1 cellular context compared by ENCODE assay signal in genomic region chr11:68010058-68011041, GRCh38.
TF ChIP-seq lines count a peak whose summit lies in the region.

ALDH3B1 (plus strand) TSS chr11:68010327; CDS start chr11:68015298, 4,971 bp downstream.

TF ChIP-seq in HepG2, 621 proteins besides CTCF, POLR2A, EP300 and RAD21 (continued from another document and continues in another):
- TF ChIP-seq, protein P1, sequence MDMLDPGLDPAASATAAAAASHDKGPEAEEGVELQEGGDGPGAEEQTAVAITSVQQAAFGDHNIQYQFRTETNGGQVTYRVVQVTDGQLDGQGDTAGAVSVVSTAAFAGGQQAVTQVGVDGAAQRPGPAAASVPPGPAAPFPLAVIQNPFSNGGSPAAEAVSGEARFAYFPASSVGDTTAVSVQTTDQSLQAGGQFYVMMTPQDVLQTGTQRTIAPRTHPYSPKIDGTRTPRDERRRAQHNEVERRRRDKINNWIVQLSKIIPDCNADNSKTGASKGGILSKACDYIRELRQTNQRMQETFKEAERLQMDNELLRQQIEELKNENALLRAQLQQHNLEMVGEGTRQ (IDR thresholded peaks at IDR 0.05; ENCODE audit: low read depth, low read length), result no peak
- TF ChIP-seq, protein P1 (CRISPR knock-in tag; IDR thresholded peaks at IDR 0.05; ENCODE audit: borderline replicate concordance), result no peak
- TF ChIP-seq HMG20A (CRISPR knock-in tag; IDR thresholded peaks at IDR 0.05; ENCODE audit: borderline replicate concordance), result no peak
- TF ChIP-seq RBAK (CRISPR knock-in tag; IDR thresholded peaks at IDR 0.05), result no peak
- TF ChIP-seq, protein P2, sequence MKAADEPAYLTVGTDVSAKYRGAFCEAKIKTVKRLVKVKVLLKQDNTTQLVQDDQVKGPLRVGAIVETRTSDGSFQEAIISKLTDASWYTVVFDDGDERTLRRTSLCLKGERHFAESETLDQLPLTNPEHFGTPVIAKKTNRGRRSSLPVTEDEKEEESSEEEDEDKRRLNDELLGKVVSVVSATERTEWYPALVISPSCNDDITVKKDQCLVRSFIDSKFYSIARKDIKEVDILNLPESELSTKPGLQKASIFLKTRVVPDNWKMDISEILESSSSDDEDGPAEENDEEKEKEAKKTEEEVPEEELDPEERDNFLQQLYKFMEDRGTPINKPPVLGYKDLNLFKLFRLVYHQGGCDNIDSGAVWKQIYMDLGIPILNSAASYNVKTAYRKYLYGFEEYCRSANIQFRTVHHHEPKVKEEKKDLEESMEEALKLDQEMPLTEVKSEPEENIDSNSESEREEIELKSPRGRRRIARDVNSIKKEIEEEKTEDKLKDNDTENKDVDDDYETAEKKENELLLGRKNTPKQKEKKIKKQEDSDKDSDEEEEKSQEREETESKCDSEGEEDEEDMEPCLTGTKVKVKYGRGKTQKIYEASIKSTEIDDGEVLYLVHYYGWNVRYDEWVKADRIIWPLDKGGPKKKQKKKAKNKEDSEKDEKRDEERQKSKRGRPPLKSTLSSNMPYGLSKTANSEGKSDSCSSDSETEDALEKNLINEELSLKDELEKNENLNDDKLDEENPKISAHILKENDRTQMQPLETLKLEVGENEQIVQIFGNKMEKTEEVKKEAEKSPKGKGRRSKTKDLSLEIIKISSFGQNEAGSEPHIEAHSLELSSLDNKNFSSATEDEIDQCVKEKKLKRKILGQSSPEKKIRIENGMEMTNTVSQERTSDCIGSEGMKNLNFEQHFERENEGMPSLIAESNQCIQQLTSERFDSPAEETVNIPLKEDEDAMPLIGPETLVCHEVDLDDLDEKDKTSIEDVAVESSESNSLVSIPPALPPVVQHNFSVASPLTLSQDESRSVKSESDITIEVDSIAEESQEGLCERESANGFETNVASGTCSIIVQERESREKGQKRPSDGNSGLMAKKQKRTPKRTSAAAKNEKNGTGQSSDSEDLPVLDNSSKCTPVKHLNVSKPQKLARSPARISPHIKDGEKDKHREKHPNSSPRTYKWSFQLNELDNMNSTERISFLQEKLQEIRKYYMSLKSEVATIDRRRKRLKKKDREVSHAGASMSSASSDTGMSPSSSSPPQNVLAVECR (CRISPR knock-in tag; IDR thresholded peaks at IDR 0.05; ENCODE audit: borderline replicate concordance), result peak; percentile 49; the same call in 1 of the 2 replicates
- TF ChIP-seq NFYB (CRISPR knock-in tag; IDR thresholded peaks at IDR 0.05), result no peak
- TF ChIP-seq, protein P3, sequence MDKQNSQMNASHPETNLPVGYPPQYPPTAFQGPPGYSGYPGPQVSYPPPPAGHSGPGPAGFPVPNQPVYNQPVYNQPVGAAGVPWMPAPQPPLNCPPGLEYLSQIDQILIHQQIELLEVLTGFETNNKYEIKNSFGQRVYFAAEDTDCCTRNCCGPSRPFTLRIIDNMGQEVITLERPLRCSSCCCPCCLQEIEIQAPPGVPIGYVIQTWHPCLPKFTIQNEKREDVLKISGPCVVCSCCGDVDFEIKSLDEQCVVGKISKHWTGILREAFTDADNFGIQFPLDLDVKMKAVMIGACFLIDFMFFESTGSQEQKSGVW (CRISPR knock-in tag; IDR thresholded peaks at IDR 0.05; ENCODE audit: borderline replicate concordance), result no peak
- TF ChIP-seq TEF (CRISPR knock-in tag; IDR thresholded peaks at IDR 0.05), result no peak
- TF ChIP-seq RXRB (CRISPR knock-in tag; IDR thresholded peaks at IDR 0.05; ENCODE audit: borderline replicate concordance), result no peak; the same call in 1 of the 2 replicates
- TF ChIP-seq ZNF790 (CRISPR knock-in tag; IDR thresholded peaks at IDR 0.05; ENCODE audit: borderline replicate concordance), result no peak
- no peak for TF ChIP-seq GTF3A (CRISPR knock-in tag; conservative IDR thresholded peaks at IDR 0.05)
- peak; percentile 53; the same call in 1 of the 2 replicates for TF ChIP-seq GABPB1 (CRISPR knock-in tag; IDR thresholded peaks at IDR 0.05)
- 0 out of 2 replicates have a peak, but pooled peaks have one; percentile 36 for TF ChIP-seq ZKSCAN5 (CRISPR knock-in tag; IDR thresholded peaks at IDR 0.05)
- peak; percentile 71 for TF ChIP-seq PHF21A (CRISPR knock-in tag; IDR thresholded peaks at IDR 0.05)
- TF ChIP-seq ZSCAN5A (CRISPR knock-in tag; IDR thresholded peaks at IDR 0.05; ENCODE audit: borderline replicate concordance), result no peak
- TF ChIP-seq MEF2D (CRISPR knock-in tag; IDR thresholded peaks at IDR 0.05), result peak; percentile 47; the same call in 1 of the 2 replicates
- TF ChIP-seq JARID2 (CRISPR knock-in tag; IDR thresholded peaks at IDR 0.05; ENCODE audit: insufficient replicate concordance), result no peak
- TF ChIP-seq CBX5 (CRISPR knock-in tag; IDR thresholded peaks at IDR 0.05; ENCODE audit: borderline replicate concordance), result peak; percentile 33; the same call in 1 of the 2 replicates
- TF ChIP-seq ZBTB2 (CRISPR knock-in tag; IDR thresholded peaks at IDR 0.05; ENCODE audit: low read depth), result no peak
- peak; percentile 86 for TF ChIP-seq ZFY (CRISPR knock-in tag; IDR thresholded peaks at IDR 0.05)
- no peak for TF ChIP-seq SETDB1 (CRISPR knock-in tag; IDR thresholded peaks at IDR 0.05; ENCODE audit: borderline replicate concordance)
- TF ChIP-seq SIN3B (IDR thresholded peaks at IDR 0.05; ENCODE audit: low read length), result no peak
- TF ChIP-seq MTF1 (CRISPR knock-in tag; IDR thresholded peaks at IDR 0.05), result no peak
- peak; percentile 49 for TF ChIP-seq HDAC2 (CRISPR knock-in tag; IDR thresholded peaks at IDR 0.05)
- TF ChIP-seq ZNF34 (CRISPR knock-in tag; IDR thresholded peaks at IDR 0.05; ENCODE audit: borderline replicate concordance), result no peak
- 0 out of 2 replicates have a peak, but pooled peaks have one; percentile 29 for TF ChIP-seq KAT8 (CRISPR knock-in tag; IDR thresholded peaks at IDR 0.05)
- TF ChIP-seq ZMYM2 (CRISPR knock-in tag; IDR thresholded peaks at IDR 0.05), result no peak
- TF ChIP-seq ZNF674 (CRISPR knock-in tag; IDR thresholded peaks at IDR 0.05; ENCODE audit: low read depth), result no peak
- no peak for TF ChIP-seq GPN1 (CRISPR knock-in tag; IDR thresholded peaks at IDR 0.05; ENCODE audit: borderline replicate concordance)
- no peak for TF ChIP-seq GPBP1L1 (CRISPR knock-in tag; IDR thresholded peaks at IDR 0.05)
- TF ChIP-seq YY1 (IDR thresholded peaks at IDR 0.05; ENCODE audit: insufficient read depth, insufficient replicate concordance, low read depth, low read length), result no peak
- TF ChIP-seq, protein P4, sequence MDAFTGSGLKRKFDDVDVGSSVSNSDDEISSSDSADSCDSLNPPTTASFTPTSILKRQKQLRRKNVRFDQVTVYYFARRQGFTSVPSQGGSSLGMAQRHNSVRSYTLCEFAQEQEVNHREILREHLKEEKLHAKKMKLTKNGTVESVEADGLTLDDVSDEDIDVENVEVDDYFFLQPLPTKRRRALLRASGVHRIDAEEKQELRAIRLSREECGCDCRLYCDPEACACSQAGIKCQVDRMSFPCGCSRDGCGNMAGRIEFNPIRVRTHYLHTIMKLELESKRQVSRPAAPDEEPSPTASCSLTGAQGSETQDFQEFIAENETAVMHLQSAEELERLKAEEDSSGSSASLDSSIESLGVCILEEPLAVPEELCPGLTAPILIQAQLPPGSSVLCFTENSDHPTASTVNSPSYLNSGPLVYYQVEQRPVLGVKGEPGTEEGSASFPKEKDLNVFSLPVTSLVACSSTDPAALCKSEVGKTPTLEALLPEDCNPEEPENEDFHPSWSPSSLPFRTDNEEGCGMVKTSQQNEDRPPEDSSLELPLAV (CRISPR knock-in tag; conservative IDR thresholded peaks at IDR 0.05; ENCODE audit: low read depth), result no peak
- TF ChIP-seq MAX (IDR thresholded peaks at IDR 0.05), result peak; percentile 89
- no peak for TF ChIP-seq ZNF333 (CRISPR knock-in tag; IDR thresholded peaks at IDR 0.05; ENCODE audit: borderline replicate concordance)
- TF ChIP-seq TFDP2 (CRISPR knock-in tag; IDR thresholded peaks at IDR 0.05), result peak; percentile 78
- no peak for TF ChIP-seq SAFB2 (CRISPR knock-in tag; IDR thresholded peaks at IDR 0.05; ENCODE audit: borderline replicate concordance, low read depth)
- TF ChIP-seq POGZ (CRISPR knock-in tag; IDR thresholded peaks at IDR 0.05), result no peak
- TF ChIP-seq, protein P5, sequence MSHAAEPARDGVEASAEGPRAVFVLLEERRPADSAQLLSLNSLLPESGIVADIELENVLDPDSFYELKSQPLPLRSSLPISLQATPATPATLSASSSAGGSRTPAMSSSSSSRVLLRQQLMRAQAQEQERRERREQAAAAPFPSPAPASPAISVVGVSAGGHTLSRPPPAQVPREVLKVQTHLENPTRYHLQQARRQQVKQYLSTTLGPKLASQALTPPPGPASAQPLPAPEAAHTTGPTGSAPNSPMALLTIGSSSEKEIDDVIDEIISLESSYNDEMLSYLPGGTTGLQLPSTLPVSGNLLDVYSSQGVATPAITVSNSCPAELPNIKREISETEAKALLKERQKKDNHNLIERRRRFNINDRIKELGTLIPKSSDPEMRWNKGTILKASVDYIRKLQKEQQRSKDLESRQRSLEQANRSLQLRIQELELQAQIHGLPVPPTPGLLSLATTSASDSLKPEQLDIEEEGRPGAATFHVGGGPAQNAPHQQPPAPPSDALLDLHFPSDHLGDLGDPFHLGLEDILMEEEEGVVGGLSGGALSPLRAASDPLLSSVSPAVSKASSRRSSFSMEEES (CRISPR knock-in tag; IDR thresholded peaks at IDR 0.05), result peak; percentile 55; the same call in 1 of the 2 replicates
- TF ChIP-seq ARHGAP35 (CRISPR knock-in tag; IDR thresholded peaks at IDR 0.05; ENCODE audit: borderline replicate concordance), result no peak
- TF ChIP-seq RARG (CRISPR knock-in tag; IDR thresholded peaks at IDR 0.05; ENCODE audit: low read depth), result no peak
- no peak for TF ChIP-seq U2AF1 (optimal IDR thresholded peaks at IDR 0.05; ENCODE audit: low read depth, low read length)
- TF ChIP-seq RAD51 (IDR thresholded peaks at IDR 0.05; ENCODE audit: borderline replicate concordance), result no peak
- no peak; the same call in 1 of the 2 replicates for TF ChIP-seq ZFP90 (CRISPR knock-in tag; IDR thresholded peaks at IDR 0.05; ENCODE audit: borderline replicate concordance)
- no peak for TF ChIP-seq NFRKB (IDR thresholded peaks at IDR 0.05)
- TF ChIP-seq PHF5A (CRISPR knock-in tag; IDR thresholded peaks at IDR 0.05; ENCODE audit: low read depth, unreplicated experiment), result no peak
- TF ChIP-seq SPEN (CRISPR knock-in tag; IDR thresholded peaks at IDR 0.05; ENCODE audit: low read depth), result no peak; the same call in 1 of the 2 replicates
- TF ChIP-seq EEA1 (CRISPR knock-in tag; IDR thresholded peaks at IDR 0.05; ENCODE audit: borderline replicate concordance), result no peak
- TF ChIP-seq ZNF230 (CRISPR knock-in tag; IDR thresholded peaks at IDR 0.05), result 0 out of 2 replicates have a peak, but pooled peaks have one; percentile 65
